ENCODE assay signal across 6 cellular contexts in genomic region chr5:181189363-181189961, GRCh38. TPM values are rescaled to one million over a fixed set of nuclear protein-coding genes. Genes with fewer than 3 reads are reported as not detected.
A peak's percentile ranks its signal among the peaks of the same experiment; 100 is the strongest.
DNase-seq lines count a peak whose midpoint lies in the region; ATAC-seq and TF ChIP-seq lines count a peak whose summit lies in the region.

No MANE protein-coding gene starts in this region.

- H3K9me3 ChIP-seq in ectodermal cell (ENCODE audit: control insufficient read depth, low read length) = no peaks in the 10 kb centered on the region
- H3K9me3 ChIP-seq in sigmoid colon = no peaks in the 10 kb centered on the region

- no peak for TF ChIP-seq EP300 in sigmoid colon (IDR thresholded peaks at IDR 0.05)

- no peak for DNase-seq in RWPE1 (ENCODE audit: low spot score)
- DNase-seq in sigmoid colon = no peak
- DNase-seq in hypothalamus (lab: John Stamatoyannopoulos, UW) = no peak
- no peak for DNase-seq in Kasumi-1 (lab: John Stamatoyannopoulos, UW)

- intact Hi-C loops in sigmoid colon (cut with DNase I) = loop anchor here (10.0 kb wide), 1 partner anchor 385 kb away; the partner anchor contains the start of gene MGAT1

- ATAC-seq in HG03354 (IDR thresholded peaks at IDR 0.05; ENCODE audit: poor library complexity, severe bottlenecking, unreplicated experiment) = no peak

- H3K4me1 ChIP-seq in ectodermal cell (ENCODE audit: control insufficient read depth, insufficient read depth, low read length) = no peaks in the 10 kb centered on the region
- H3K4me1 ChIP-seq in sigmoid colon = peaks cover 7 to 39% (median 10%) of the 10 kb centered on the region in 4 donors

- TF ChIP-seq POLR2A in sigmoid colon (IDR thresholded peaks at IDR 0.05) = no peak

- CTCF ChIA-PET in RWPE1 (lab: Yijun Ruan, JAX) = interaction anchor here (0.6 to 4.9 kb wide), 4 partner anchors 12 to 67 kb away, joined by 3 to 24 read pairs (median 7); partner anchors contain the start of gene TRIM7

- WGBS in ectodermal cell, 2 experiments = 1% methylated on average over 40 to 41 of the region's 41 CpGs
- 0% methylated on average over 41 of the region's 41 CpGs for WGBS in sigmoid colon, 2 donors

- H3K27me3 ChIP-seq in ectodermal cell (ENCODE audit: control insufficient read depth, insufficient read depth, low read length, poor library complexity, severe bottlenecking) (peaks cover 27% of the 10 kb centered on the region), sigmoid colon (no peaks in the 10 kb centered on the region)

- POLR2A ChIA-PET in RWPE1 (lab: Yijun Ruan, JAX; ENCODE audit: low non-redundant PET) = interaction anchor here (1.0 to 1.7 kb wide), 2 partner anchors 15 to 72 kb away, joined by 3 to 4 read pairs; partner anchors contain the start of gene TRIM7

- peak overlapping the region; percentile 87 for H3K4me3 ChIP-seq in ectodermal cell (ENCODE audit: insufficient read depth, low read depth, low read length)
- H3K4me3 ChIP-seq in sigmoid colon = peak overlapping the region; percentile 60 to 68 (median 64)

- TF ChIP-seq CTCF in RWPE1 (conservative IDR thresholded peaks at IDR 0.05; ENCODE audit: low read depth) (no peak), sigmoid colon (IDR thresholded peaks at IDR 0.05) (no peak)

- H3K36me3 ChIP-seq in ectodermal cell (ENCODE audit: control insufficient read depth, insufficient read depth, low read length) = no peaks in the 10 kb centered on the region
- no peaks in the 10 kb centered on the region for H3K36me3 ChIP-seq in sigmoid colon

- H3K27ac ChIP-seq in RWPE1 (peak overlapping the region; percentile 93), ectodermal cell (ENCODE audit: insufficient read depth, low read depth, low read length, poor library complexity, severe bottlenecking) (no peak overlapping the region), sigmoid colon (peak overlapping the region; percentile 82 to 93 (median 90))

RNA-seq across cellular contexts. Expression of gene TRIM7, which starts 15.5 kb away (rescaled TPM):
- polyA plus RNA-seq in ectodermal cell (2013, experiment 1 of 4) = not detected
- not detected for polyA plus RNA-seq in ectodermal cell (2013, experiment 2 of 4)
- polyA plus RNA-seq in ectodermal cell (2013, experiment 3 of 4) = not detected
- polyA plus RNA-seq in ectodermal cell (2013, experiment 4 of 4) = not detected
- 1 to 10 TPM in 3 of 4 donors, under 1 TPM in 1; 0.55 to 2.1 (median 1.1) TPM for total RNA-seq in sigmoid colon
- 1 to 10 TPM in 2 of 3 donors, under 1 TPM in 1; 0.60 to 5.3 (median 3.2) TPM for polyA plus RNA-seq in sigmoid colon

RNA-seq across cellular contexts. Expression of gene TRIM41, which starts 33.6 kb away (rescaled TPM):
- polyA plus RNA-seq in ectodermal cell (2013, experiment 1 of 4) = 34.7 TPM
- 33.6 TPM for polyA plus RNA-seq in ectodermal cell (2013, experiment 2 of 4)
- 24.6 TPM for polyA plus RNA-seq in ectodermal cell (2013, experiment 3 of 4)
- 32.7 TPM for polyA plus RNA-seq in ectodermal cell (2013, experiment 4 of 4)
- 10 to 100 TPM in 2 of 4 donors, 1 to 10 TPM in 2; 8.2 to 15.3 (median 11.8) TPM for total RNA-seq in sigmoid colon
- 10 to 100 TPM; 13.2 to 25.3 (median 19.0) TPM for polyA plus RNA-seq in sigmoid colon

RNA-seq across cellular contexts. Expression of gene OR2V2, which starts 42.1 kb away (rescaled TPM):
- polyA plus RNA-seq in ectodermal cell (2013, experiment 1 of 4) = not detected
- not detected for polyA plus RNA-seq in ectodermal cell (2013, experiment 2 of 4)
- polyA plus RNA-seq in ectodermal cell (2013, experiment 3 of 4) = not detected
- polyA plus RNA-seq in ectodermal cell (2013, experiment 4 of 4) = not detected
- total RNA-seq in sigmoid colon = not detected
- not detected for polyA plus RNA-seq in sigmoid colon

RNA-seq across cellular contexts. Expression of gene RACK1, which starts 54.2 kb away (rescaled TPM):
- 2,522 TPM for polyA plus RNA-seq in ectodermal cell (2013, experiment 1 of 4)
- polyA plus RNA-seq in ectodermal cell (2013, experiment 2 of 4) = 2,564 TPM
- polyA plus RNA-seq in ectodermal cell (2013, experiment 3 of 4) = 2,558 TPM
- 2,793 TPM for polyA plus RNA-seq in ectodermal cell (2013, experiment 4 of 4)
- total RNA-seq in sigmoid colon = 1,000 to 10,000 TPM; 2,029 to 2,209 (median 2,163) TPM
- 1,000 to 10,000 TPM; 1,821 to 2,943 (median 2,181) TPM for polyA plus RNA-seq in sigmoid colon

RNA-seq across cellular contexts. Expression of gene OR2V1, which starts 58.5 kb away (rescaled TPM):
- polyA plus RNA-seq in ectodermal cell (2013, experiment 1 of 4) = not detected
- not detected for polyA plus RNA-seq in ectodermal cell (2013, experiment 2 of 4)
- polyA plus RNA-seq in ectodermal cell (2013, experiment 3 of 4) = not detected
- not detected for polyA plus RNA-seq in ectodermal cell (2013, experiment 4 of 4)
- total RNA-seq in sigmoid colon = not detected
- polyA plus RNA-seq in sigmoid colon = not detected
